17 cellular contexts compared by ENCODE assay signal in genomic region chr20:45472286-45472685, GRCh38. TPM values are rescaled to one million over a fixed set of nuclear protein-coding genes. Genes with fewer than 3 reads are reported as not detected.
"Had no signal": no experiment of that assay in that cellular context is flagged by ENCODE, and none has a peak within 500 bp of the region (broad histone marks: within the 10 kb centered on the region; RNA-seq: fewer than 3 reads in every experiment).

No MANE protein-coding gene starts in this region.

RNA-seq across cellular contexts. Expression of gene WFDC2, which starts 2.7 kb away (rescaled TPM):
- total RNA-seq: natural killer cell, osteoblast, pulmonary artery endothelial cell, urinary bladder had no signal
- polyA plus RNA-seq: naive thymus-derived CD4-positive, alpha-beta T cell had no signal

RNA-seq across cellular contexts. Expression of gene SPINT3, which starts 43.1 kb away (rescaled TPM):
- total RNA-seq: naive thymus-derived CD4-positive, alpha-beta T cell; natural killer cell; occipital lobe; osteoblast; ovary; prostate gland; pulmonary artery endothelial cell; right atrium auricular region; sciatic nerve; smooth muscle cell; spleen; testis; transverse colon; upper lobe of right lung; urinary bladder; uterus had no signal
- polyA plus RNA-seq: naive thymus-derived CD4-positive, alpha-beta T cell; ovary; smooth muscle cell; spleen; thymus; urinary bladder had no signal
